In the genomic region with DNA sequence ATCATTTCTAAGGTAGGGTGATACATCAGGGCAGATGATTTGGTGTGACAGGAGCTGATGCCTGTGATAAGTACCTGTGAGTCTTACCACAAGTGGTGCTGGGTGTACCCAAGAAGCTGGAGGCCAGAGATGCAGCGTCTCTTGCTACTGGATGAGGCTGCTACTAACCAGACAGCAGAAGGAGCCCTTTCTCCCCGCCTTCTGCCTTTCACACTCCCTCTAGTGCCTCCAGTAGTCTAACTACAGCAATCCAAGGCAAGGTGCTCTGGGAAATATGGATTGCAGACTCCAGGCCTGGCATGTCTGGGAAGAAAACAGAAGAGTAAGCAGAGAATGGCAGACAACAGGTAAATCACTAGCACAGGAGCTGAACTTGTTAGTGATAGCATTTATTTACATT, we compare ENCODE assay signal across 1 cellular context.
TF ChIP-seq lines count a peak whose summit lies in the region.

No MANE protein-coding gene starts in this region.

TF ChIP-seq in H1, 55 proteins besides CTCF, POLR2A, EP300 and RAD21:
- TF ChIP-seq NRF1 (IDR thresholded peaks at IDR 0.05; ENCODE audit: low read depth, low read length) = no peak
- TF ChIP-seq ASH2L (IDR thresholded peaks at IDR 0.05; ENCODE audit: low read length) = no peak
- no peak for TF ChIP-seq SP2 (IDR thresholded peaks at IDR 0.05; ENCODE audit: low read length)
- TF ChIP-seq NANOG (IDR thresholded peaks at IDR 0.05; ENCODE audit: insufficient read depth, low read depth, low read length, poor library complexity, severe bottlenecking) = no peak
- no peak for TF ChIP-seq KDM4A (IDR thresholded peaks at IDR 0.05; ENCODE audit: low read depth, low read length, severe bottlenecking)
- no peak for TF ChIP-seq TAF1 (IDR thresholded peaks at IDR 0.05; ENCODE audit: low read depth, low read length)
- TF ChIP-seq KDM1A (IDR thresholded peaks at IDR 0.05; ENCODE audit: borderline replicate concordance, low read length) = no peak
- TF ChIP-seq PHF8 (conservative IDR thresholded peaks at IDR 0.05; ENCODE audit: low read depth, low read length) = no peak
- TF ChIP-seq SP4 (IDR thresholded peaks at IDR 0.05; ENCODE audit: low read length) = no peak
- TF ChIP-seq HDAC2 (IDR thresholded peaks at IDR 0.05; ENCODE audit: borderline replicate concordance in 1 of 2, low read depth in 2 of 2, low read length in 2 of 2) = no peak
